Comparison of ENCODE assay signal across 24 cellular contexts in the genomic region with DNA sequence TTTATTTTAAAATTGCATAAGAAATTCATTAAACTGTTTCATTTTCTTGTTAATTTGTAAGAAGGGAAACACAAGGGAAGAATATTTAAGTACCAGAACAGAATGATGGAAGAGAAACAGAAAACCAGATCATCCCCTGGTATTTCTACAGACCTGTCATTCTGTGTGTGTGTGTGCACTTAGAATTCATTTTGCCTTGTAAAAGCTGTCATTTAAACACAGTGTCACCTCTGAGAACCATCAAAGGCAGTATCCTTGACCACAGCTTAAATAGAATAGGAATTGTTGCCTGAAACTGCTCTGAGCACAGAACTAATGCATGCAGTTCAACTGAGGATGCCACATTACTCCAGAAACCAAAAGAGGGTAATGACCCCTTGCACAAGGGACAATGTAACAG. TPM values are rescaled to one million over a fixed set of nuclear protein-coding genes. Genes with fewer than 3 reads are reported as not detected.
"Had no signal": no experiment of that assay in that cellular context is flagged by ENCODE, and none has a peak within 500 bp of the region (broad histone marks: within the 10 kb centered on the region; RNA-seq: fewer than 3 reads in every experiment).

No MANE protein-coding gene starts in this region.

- H3K4me1 Mint-ChIP-seq: memory B cell; stimulated activated naive B cell treated with anti-CD40 and anti-IgM and Interleukin-4, amounts not matched to agents 10 μg/mL and 1 μg/mL and 100 μg/mL, for 72 hours; stimulated activated naive CD8-positive, alpha-beta T cell treated with anti-CD3 and anti-CD28 coated beads, Interleukin-15, amount 100 ng/mL, for 72 hours had no signal

- FAIRE-seq: keratinocyte had no signal

- H3K4me3 ChIP-seq: esophagus squamous epithelium, gastroesophageal sphincter, left ventricle myocardium inferior, lower lobe of right lung, psoas muscle, right lobe of liver, testis, tibial nerve, upper lobe of right lung, vagina had no signal

- H3K4me3 Mint-ChIP-seq: immature natural killer cell; memory B cell; mesothelial cell of epicardium; natural killer cell treated with Interleukin-12 subunit alpha and Interleukin-12 subunit beta and Interleukin-15 and Interleukin-18, amount 100 ng/mL, for 72 hours; stimulated activated naive B cell treated with anti-CD40 and anti-IgM and Interleukin-4, amounts not matched to agents 10 μg/mL and 1 μg/mL and 100 μg/mL, for 72 hours; stimulated activated naive CD8-positive, alpha-beta T cell treated with anti-CD3 and anti-CD28 coated beads, Interleukin-15, amount 100 ng/mL, for 72 hours had no signal

- H3K27me3 Mint-ChIP-seq: stimulated activated naive CD8-positive, alpha-beta T cell treated with anti-CD3 and anti-CD28 coated beads, Interleukin-15, amount 100 ng/mL, for 72 hours had no signal

- H3K36me3 Mint-ChIP-seq: immature natural killer cell; memory B cell; mesothelial cell of epicardium; natural killer cell treated with Interleukin-12 subunit alpha and Interleukin-12 subunit beta and Interleukin-15 and Interleukin-18, amount 100 ng/mL, for 72 hours; stimulated activated naive B cell treated with anti-CD40 and anti-IgM and Interleukin-4, amounts not matched to agents 10 μg/mL and 1 μg/mL and 100 μg/mL, for 72 hours had no signal

- H3K27me3 ChIP-seq: esophagus squamous epithelium, gastroesophageal sphincter, right lobe of liver, testis, tibial nerve, upper lobe of right lung, vagina had no signal

- H3K4me1 ChIP-seq: esophagus squamous epithelium, gastroesophageal sphincter, left ventricle myocardium inferior, lower lobe of right lung, psoas muscle, right lobe of liver, testis, tibial nerve, upper lobe of right lung, vagina had no signal

- H3K36me3 ChIP-seq: esophagus squamous epithelium, gastroesophageal sphincter, left ventricle myocardium inferior, lower lobe of right lung, right lobe of liver, tibial nerve, upper lobe of right lung, vagina had no signal

- H3K27ac ChIP-seq: esophagus squamous epithelium, gastroesophageal sphincter, left ventricle myocardium inferior, lower lobe of right lung, psoas muscle, right lobe of liver, testis, tibial nerve, upper lobe of right lung, vagina had no signal

- H3K9me3 ChIP-seq: esophagus squamous epithelium, gastroesophageal sphincter, left ventricle myocardium inferior, lower lobe of right lung, psoas muscle, right lobe of liver, testis, tibial nerve, upper lobe of right lung, vagina had no signal

- H3K9me3 Mint-ChIP-seq: immature natural killer cell; memory B cell; natural killer cell treated with Interleukin-12 subunit alpha and Interleukin-12 subunit beta and Interleukin-15 and Interleukin-18, amount 100 ng/mL, for 72 hours; stimulated activated naive B cell treated with anti-CD40 and anti-IgM and Interleukin-4, amounts not matched to agents 10 μg/mL and 1 μg/mL and 100 μg/mL, for 72 hours; stimulated activated naive CD8-positive, alpha-beta T cell treated with anti-CD3 and anti-CD28 coated beads, Interleukin-15, amount 100 ng/mL, for 72 hours had no signal

- ATAC-seq: gastroesophageal sphincter; left cardiac atrium; natural killer cell treated with Interleukin-12 subunit alpha and Interleukin-12 subunit beta and Interleukin-15 and Interleukin-18, amount 100 ng/mL, for 72 hours; psoas muscle; stimulated activated naive B cell treated with anti-CD40 and anti-IgM and Interleukin-4, amounts not matched to agents 10 μg/mL and 1 μg/mL and 100 μg/mL, for 72 hours; stimulated activated naive CD8-positive, alpha-beta T cell treated with anti-CD3 and anti-CD28 coated beads, Interleukin-15, amount 100 ng/mL, for 72 hours had no signal

- DNase-seq: esophagus squamous epithelium; glutamatergic neuron; immature natural killer cell; left cardiac atrium; left ventricle myocardium inferior; lower lobe of right lung; psoas muscle; retina; right lobe of liver; stimulated activated CD4-positive, alpha-beta T cell treated with anti-CD3 and anti-CD28 coated beads, Interleukin-2, amount 100 ng/mL, for 24 hours; stimulated activated CD4-positive, alpha-beta T cell treated with anti-CD3 and anti-CD28 coated beads, Interleukin-4, amount 100 ng/mL, for 4 hours; stimulated activated naive B cell treated with anti-CD40 and anti-IgM and Interleukin-4, amounts not matched to agents 10 μg/mL and 1 μg/mL and 100 μg/mL, for 72 hours; stimulated activated naive CD8-positive, alpha-beta T cell treated with anti-CD3 and anti-CD28 coated beads, Interleukin-15, amount 100 ng/mL, for 72 hours; testis; upper lobe of right lung had no signal

- H3K27ac Mint-ChIP-seq: immature natural killer cell; memory B cell; mesothelial cell of epicardium; natural killer cell treated with Interleukin-12 subunit alpha and Interleukin-12 subunit beta and Interleukin-15 and Interleukin-18, amount 100 ng/mL, for 72 hours; stimulated activated naive B cell treated with anti-CD40 and anti-IgM and Interleukin-4, amounts not matched to agents 10 μg/mL and 1 μg/mL and 100 μg/mL, for 72 hours; stimulated activated naive CD8-positive, alpha-beta T cell treated with anti-CD3 and anti-CD28 coated beads, Interleukin-15, amount 100 ng/mL, for 72 hours had no signal

RNA-seq across cellular contexts. Expression of a gene that starts 37.4 kb away (rescaled TPM):
- total RNA-seq: epithelial cell of proximal tubule; natural killer cell treated with Interleukin-12 subunit alpha and Interleukin-12 subunit beta and Interleukin-15 and Interleukin-18, amount 100 ng/mL, for 72 hours; right lobe of liver; subcutaneous adipose tissue had no signal
- polyA plus RNA-seq: immature natural killer cell had no signal
